Comparison of ENCODE assay signal across 9 cellular contexts in the genomic region with DNA sequence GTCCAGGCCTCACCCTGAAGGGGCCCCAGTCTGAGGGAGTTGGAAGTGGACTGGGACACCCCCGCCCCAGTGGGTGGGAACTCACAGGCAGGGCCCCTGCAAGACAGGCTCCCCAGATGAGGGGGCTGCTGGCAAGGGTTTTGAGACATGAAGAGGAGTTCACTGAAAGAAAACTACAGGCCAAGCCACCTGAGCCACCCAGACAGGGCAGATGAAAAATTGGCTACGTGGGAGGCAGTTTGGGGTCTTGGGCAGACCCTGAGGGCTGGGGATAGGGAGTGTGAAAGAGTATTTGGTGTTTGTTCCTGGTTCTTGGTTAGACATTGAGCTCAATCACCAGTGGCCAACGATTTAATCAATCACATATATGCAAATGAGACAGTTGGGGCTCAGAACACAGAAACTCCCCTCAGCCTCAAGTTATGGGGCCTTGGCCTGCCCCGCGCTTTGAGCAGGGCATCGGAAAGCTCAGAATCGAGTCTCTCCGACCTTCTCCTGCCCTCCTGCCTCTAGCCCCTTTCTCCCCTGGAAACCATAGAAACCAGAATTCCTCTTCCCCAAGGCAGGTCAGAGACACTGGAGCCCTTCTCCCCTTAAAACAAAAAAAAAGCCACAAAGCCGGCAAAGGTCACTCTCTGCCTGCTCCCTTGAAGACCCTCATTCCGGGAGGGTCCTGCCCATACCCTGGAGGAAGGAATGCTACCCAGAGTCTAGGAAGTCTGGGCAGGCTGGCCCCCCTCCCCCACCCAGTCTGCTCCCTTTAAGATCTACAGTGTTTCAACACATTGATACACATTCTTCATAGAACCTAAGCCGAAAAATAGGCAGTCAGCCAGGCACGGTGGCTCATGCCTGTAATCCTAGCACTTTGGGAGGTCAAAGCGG. TPM values are rescaled to one million over a fixed set of nuclear protein-coding genes. Genes with fewer than 3 reads are reported as not detected.
DNase-seq lines count a peak whose midpoint lies in the region; ATAC-seq and TF ChIP-seq lines count a peak whose summit lies in the region.
"Had no signal": no experiment of that assay in that cellular context is flagged by ENCODE, and none has a peak within 500 bp of the region (broad histone marks: within the 10 kb centered on the region; RNA-seq: fewer than 3 reads in every experiment).

No MANE protein-coding gene starts in this region.

- H3K36me3 Mint-ChIP-seq in activated T-cell treated with anti-CD3 and anti-CD28 coated beads, Interleukin-2, amount 50 U/mL, for 72 hours (ENCODE audit: insufficient read depth in 2 of 2) = peaks cover 5 to 7% of the 10 kb centered on the region in 2 donors

- H3K27me3 ChIP-seq in heart right ventricle = peaks cover 0 to 23% (median 0%) of the 10 kb centered on the region in 7 donors
- H3K27me3 ChIP-seq in layer of hippocampus (ENCODE audit: control insufficient read depth, insufficient read depth, low read length) = no peaks in the 10 kb centered on the region
- no peaks in the 10 kb centered on the region for H3K27me3 ChIP-seq in vagina

- no peak overlapping the region for H3K27ac Mint-ChIP-seq in activated T-cell treated with anti-CD3 and anti-CD28 coated beads, Interleukin-2, amount 50 U/mL, for 72 hours

- TF ChIP-seq POLR2A in vagina (IDR thresholded peaks at IDR 0.05) = no peak

- no peak overlapping the region for H3K4me3 Mint-ChIP-seq in activated T-cell treated with anti-CD3 and anti-CD28 coated beads, Interleukin-2, amount 50 U/mL, for 72 hours

- H3K9me3 ChIP-seq in heart right ventricle = no peaks in the 10 kb centered on the region
- H3K9me3 ChIP-seq in vagina = no peaks in the 10 kb centered on the region

- H3K4me1 ChIP-seq in heart right ventricle = peaks cover 11 to 45% (median 26%) of the 10 kb centered on the region in 9 donors
- H3K4me1 ChIP-seq in vagina = peaks cover 43% of the 10 kb centered on the region

- H3K27ac ChIP-seq in heart right ventricle = peak overlapping the region in 9 of 10 donors; percentile 29 to 89 (median 80)
- peak overlapping the region; percentile 73 for H3K27ac ChIP-seq in layer of hippocampus (ENCODE audit: low read depth, low read length)
- peak overlapping the region; percentile 78 for H3K27ac ChIP-seq in vagina

- H3K4me3 ChIP-seq in heart right ventricle = peak overlapping the region in 1 of 10 donors; percentile 70
- H3K4me3 ChIP-seq in vagina = no peak overlapping the region

- peaks cover 23% of the 10 kb centered on the region for H3K4me1 Mint-ChIP-seq in activated T-cell treated with anti-CD3 and anti-CD28 coated beads, Interleukin-2, amount 50 U/mL, for 72 hours (ENCODE audit: low read depth)

- ATAC-seq in heart right ventricle = peak in 1 of 8 donors; percentile 0
- ATAC-seq in Right ventricle myocardium superior (ENCODE audit: poor library complexity) = no peak
- no peak for ATAC-seq in activated T-cell treated with anti-CD3 and anti-CD28 coated beads, Interleukin-2, amount 50 U/mL, for 72 hours (replicated peaks in 1 of 2)

- H3K36me3 ChIP-seq in heart right ventricle (peaks cover 0 to 35% (median 10%) of the 10 kb centered on the region in 9 donors), vagina (peaks cover 0 to 8% of the 10 kb centered on the region in 2 donors)

- intact Hi-C loops in heart right ventricle (cut with DNase I) (no loop called here), Right ventricle myocardium superior (cut with DNase I) (no loop called here), vagina (cut with DNase I) (no loop called here)

- H3K9me3 Mint-ChIP-seq in activated T-cell treated with anti-CD3 and anti-CD28 coated beads, Interleukin-2, amount 50 U/mL, for 72 hours = peaks cover 3 to 4% of the 10 kb centered on the region in 2 donors

- TF ChIP-seq CTCF in heart right ventricle (IDR thresholded peaks at IDR 0.05) = no peak
- TF ChIP-seq CTCF in vagina (IDR thresholded peaks at IDR 0.05) = no peak

- WGBS in heart right ventricle, 2 donors = 67 to 76% methylated on average over 13 of the region's 13 CpGs

- DNase-seq in heart right ventricle (no peak), Right ventricle myocardium superior (no peak), amniotic epithelial cell (ENCODE audit: low read depth) (peak; percentile 88), vagina (ENCODE audit: extremely low spot score in 2 of 2) (no peak), SKM-1 (lab: John Stamatoyannopoulos, UW; ENCODE audit: unreplicated experiment) (no peak)
- no peak for DNase-seq in activated naive CD4-positive, alpha-beta T cell (lab: John Stamatoyannopoulos, UW)
- DNase-seq in activated T-cell treated with anti-CD3 and anti-CD28 coated beads, Interleukin-2, amount 50 U/mL, for 72 hours = no peak
- DNase-seq: GDM1 had no signal

- H3K27me3 Mint-ChIP-seq in activated T-cell treated with anti-CD3 and anti-CD28 coated beads, Interleukin-2, amount 50 U/mL, for 72 hours (ENCODE audit: low read depth) = no peaks in the 10 kb centered on the region

RNA-seq across cellular contexts. Expression of gene ISYNA1, which starts 1.3 kb away (rescaled TPM):
- total RNA-seq in heart right ventricle = 10 to 100 TPM; 12.6 to 40.7 (median 18.0) TPM
- polyA plus RNA-seq in heart right ventricle = 100 to 1,000 TPM in 1 of 2 donors, 10 to 100 TPM in 1; 21.4 to 137 TPM
- total RNA-seq in Right ventricle myocardium superior = 26.0 TPM
- 57.5 TPM for total RNA-seq in vagina
- 10 to 100 TPM; 20.5 to 24.8 TPM for total RNA-seq in activated T-cell treated with anti-CD3 and anti-CD28 coated beads, Interleukin-2, amount 50 U/mL, for 72 hours

RNA-seq across cellular contexts. Expression of gene SSBP4, which starts 20.1 kb away (rescaled TPM):
- 10 to 100 TPM; 17.6 to 47.1 (median 27.3) TPM for total RNA-seq in heart right ventricle
- polyA plus RNA-seq in heart right ventricle = 10 to 100 TPM; 41.3 to 51.6 TPM
- 30.4 TPM for total RNA-seq in Right ventricle myocardium superior
- 72.7 TPM for total RNA-seq in vagina
- 10 to 100 TPM; 46.8 to 48.1 TPM for total RNA-seq in activated T-cell treated with anti-CD3 and anti-CD28 coated beads, Interleukin-2, amount 50 U/mL, for 72 hours

RNA-seq across cellular contexts. Expression of gene LRRC25, which starts 41.8 kb away (rescaled TPM):
- total RNA-seq in heart right ventricle (10 to 100 TPM in 1 of 10 donors, 1 to 10 TPM in 7, under 1 TPM in 2; 0.57 to 13.3 (median 1.8) TPM), Right ventricle myocardium superior (3.6 TPM), vagina (3.9 TPM)
- polyA plus RNA-seq in heart right ventricle = 1 to 10 TPM; 1.1 to 2.2 TPM
- not detected for total RNA-seq in activated T-cell treated with anti-CD3 and anti-CD28 coated beads, Interleukin-2, amount 50 U/mL, for 72 hours

RNA-seq across cellular contexts. Expression of gene GDF15, which starts 53.3 kb away (rescaled TPM):
- total RNA-seq in heart right ventricle (1 to 10 TPM in 4 of 10 donors, under 1 TPM in 6; 0.44 to 2.5 (median 0.79) TPM), Right ventricle myocardium superior (0.54 TPM), vagina (25.5 TPM)
- under 1 TPM; 0.44 to 0.62 TPM for polyA plus RNA-seq in heart right ventricle
- under 1 TPM in 1 of 2 donors, not detected in 1; 0.60 TPM for total RNA-seq in activated T-cell treated with anti-CD3 and anti-CD28 coated beads, Interleukin-2, amount 50 U/mL, for 72 hours
